Comparison of ENCODE assay signal across 26 cellular contexts in genomic region chr19:10521461-10522216, GRCh38. TPM values are rescaled to one million over a fixed set of nuclear protein-coding genes. Genes with fewer than 3 reads are reported as not detected.
"Had no signal": no experiment of that assay in that cellular context is flagged by ENCODE, and none has a peak within 500 bp of the region (broad histone marks: within the 10 kb centered on the region; RNA-seq: fewer than 3 reads in every experiment).

No MANE protein-coding gene starts in this region.

- H3K36me3 ChIP-seq: gastroesophageal sphincter, left lung, ovary, right atrium auricular region, thyroid gland, upper lobe of right lung had no signal

- H3K4me3 ChIP-seq: gastroesophageal sphincter, left lung, lung, ovary, psoas muscle, right atrium auricular region, thyroid gland, upper lobe of right lung had no signal

- H3K36me3 Mint-ChIP-seq: activated naive CD8-positive, alpha-beta T cell treated with anti-CD3 and anti-CD28 coated beads, Interleukin-2, amount 10 ng/mL, durations not matched to agents 7 days and 5 days; naive thymus-derived CD8-positive, alpha-beta T cell; T-cell had no signal

- ATAC-seq: activated CD4-positive, CD25-positive, alpha-beta regulatory T cell treated with anti-CD3 and anti-CD28 coated beads, Interleukin-2, amount 50 U/mL, for 24 hours; activated T-cell treated with anti-CD3 and anti-CD28 coated beads, Interleukin-2, amount 50 U/mL, for 72 hours; gastroesophageal sphincter; left lung; naive thymus-derived CD8-positive, alpha-beta T cell; psoas muscle; stimulated activated naive CD8-positive, alpha-beta T cell treated with anti-CD3 and anti-CD28 coated beads, Interleukin-15, Interleukin-2, amounts not matched to agents 100 U/mL and 50 U/mL, for 24 hours; T-cell; upper lobe of right lung had no signal

- H3K9me3 Mint-ChIP-seq: activated CD4-positive, alpha-beta memory T cell treated with anti-CD3 and anti-CD28 coated beads, Interleukin-2, amount 10 ng/mL, durations not matched to agents 7 days and 5 days; activated CD4-positive, alpha-beta T cell treated with anti-CD3 and anti-CD28 coated beads, Interleukin-2, amount 10 ng/mL, durations not matched to agents 24 days and 14 days; activated naive CD4-positive, alpha-beta T cell treated with anti-CD3 and anti-CD28 coated beads for 36 hours; activated naive CD8-positive, alpha-beta T cell treated with anti-CD3 and anti-CD28 coated beads, Interleukin-2, amount 10 ng/mL, durations not matched to agents 7 days and 5 days; activated T-cell treated with anti-CD3 and anti-CD28 coated beads, Interleukin-2, amount 50 U/mL, for 72 hours; naive thymus-derived CD8-positive, alpha-beta T cell; T-cell; T-helper 2 cell treated with Interferon-gamma antibody and Interleukin-4, amounts not matched to agents 5 μg/mL and 100 μg/mL, for 36 hours had no signal

- DNase-seq: activated CD4-positive, alpha-beta memory T cell treated with anti-CD3 and anti-CD28 coated beads, Interleukin-2, amount 10 ng/mL, durations not matched to agents 7 days and 5 days; activated CD4-positive, alpha-beta T cell treated with anti-CD3 and anti-CD28 coated beads, Interleukin-2, amount 10 ng/mL, durations not matched to agents 24 days and 14 days; activated effector memory CD4-positive, alpha-beta T cell treated with Interleukin-2 at 50 U/mL for 16 hours; activated naive CD4-positive, alpha-beta T cell treated with anti-CD3 and anti-CD28 coated beads for 36 hours; activated naive CD8-positive, alpha-beta T cell treated with anti-CD3 and anti-CD28 coated beads, Interleukin-2, amount 10 ng/mL, durations not matched to agents 7 days and 5 days; activated T-cell treated with anti-CD3 and anti-CD28 coated beads, Interleukin-2, amount 50 U/mL, for 72 hours; amniotic stem cell; cortex of kidney; head of caudate nucleus; left lung; naive thymus-derived CD8-positive, alpha-beta T cell; ovary; psoas muscle; stimulated activated CD4-positive, alpha-beta T cell treated with anti-CD3 and anti-CD28 coated beads, Interleukin-12 subunit alpha, Interleukin-12 subunit beta, amount 100 ng/mL, for 4 hours; stimulated activated CD4-positive, alpha-beta T cell treated with anti-CD3 and anti-CD28 coated beads, Interleukin-4, amount 100 ng/mL, for 4 hours; stimulated activated naive CD8-positive, alpha-beta T cell treated with anti-CD3 and anti-CD28 coated beads, Interleukin-15, Interleukin-2, amounts not matched to agents 100 U/mL and 50 U/mL, for 24 hours; T-cell; thyroid gland; upper lobe of right lung had no signal

- H3K9me3 ChIP-seq: gastroesophageal sphincter, left lung, ovary, psoas muscle, right atrium auricular region, thyroid gland, upper lobe of right lung had no signal

- H3K27ac ChIP-seq: gastroesophageal sphincter, left lung, ovary, psoas muscle, right atrium auricular region, thyroid gland, upper lobe of right lung, VCaP had no signal

- H3K4me3 Mint-ChIP-seq: activated CD4-positive, alpha-beta memory T cell treated with anti-CD3 and anti-CD28 coated beads, Interleukin-2, amount 10 ng/mL, durations not matched to agents 7 days and 5 days; activated CD4-positive, alpha-beta T cell treated with anti-CD3 and anti-CD28 coated beads, Interleukin-2, amount 10 ng/mL, durations not matched to agents 24 days and 14 days; activated naive CD4-positive, alpha-beta T cell treated with anti-CD3 and anti-CD28 coated beads for 36 hours; activated naive CD8-positive, alpha-beta T cell treated with anti-CD3 and anti-CD28 coated beads, Interleukin-2, amount 10 ng/mL, durations not matched to agents 7 days and 5 days; activated T-cell treated with anti-CD3 and anti-CD28 coated beads, Interleukin-2, amount 50 U/mL, for 72 hours; T-cell; T-helper 2 cell treated with Interferon-gamma antibody and Interleukin-4, amounts not matched to agents 5 μg/mL and 100 μg/mL, for 36 hours had no signal

- H3K4me1 ChIP-seq: psoas muscle had no signal

- FAIRE-seq: endometrium had no signal

- H3K27ac Mint-ChIP-seq: activated CD4-positive, alpha-beta memory T cell treated with anti-CD3 and anti-CD28 coated beads, Interleukin-2, amount 10 ng/mL, durations not matched to agents 7 days and 5 days; activated CD4-positive, alpha-beta T cell treated with anti-CD3 and anti-CD28 coated beads, Interleukin-2, amount 10 ng/mL, durations not matched to agents 24 days and 14 days; activated naive CD4-positive, alpha-beta T cell treated with anti-CD3 and anti-CD28 coated beads for 36 hours; activated naive CD8-positive, alpha-beta T cell treated with anti-CD3 and anti-CD28 coated beads, Interleukin-2, amount 10 ng/mL, durations not matched to agents 7 days and 5 days; activated T-cell treated with anti-CD3 and anti-CD28 coated beads, Interleukin-2, amount 50 U/mL, for 72 hours; T-helper 2 cell treated with Interferon-gamma antibody and Interleukin-4, amounts not matched to agents 5 μg/mL and 100 μg/mL, for 36 hours had no signal

RNA-seq across cellular contexts. Expression of gene S1PR5, which starts 4.4 kb away (rescaled TPM):
- total RNA-seq: activated CD4-positive, alpha-beta T cell treated with anti-CD3 and anti-CD28 coated beads, Interleukin-2, amount 10 ng/mL, durations not matched to agents 24 days and 14 days; activated naive CD4-positive, alpha-beta T cell treated with anti-CD3 and anti-CD28 coated beads for 36 hours had no signal
